In genomic region chr2:222973733-222974132, GRCh38 we compare ENCODE assay signal across 29 cellular contexts.
"Had no signal": no experiment of that assay in that cellular context is flagged by ENCODE, and none has a peak within 500 bp of the region (broad histone marks: within the 10 kb centered on the region; RNA-seq: fewer than 3 reads in every experiment).

No MANE protein-coding gene starts in this region.

- H2AFZ ChIP-seq: neural progenitor cell, parathyroid adenoma had no signal

- H3K79me2 ChIP-seq: parathyroid adenoma had no signal

- H3K4me1 ChIP-seq: left lung, lower lobe of right lung, neural progenitor cell, right atrium auricular region, right lobe of liver, tibial nerve, upper lobe of left lung, vagina had no signal

- H3K9ac ChIP-seq: neural progenitor cell, parathyroid adenoma had no signal

- H3K36me3 ChIP-seq: left lung, lower lobe of right lung, neural progenitor cell, neutrophil, right atrium auricular region, right lobe of liver, tibial nerve, upper lobe of left lung, vagina had no signal

- ATAC-seq: left colon; left lung; lower lobe of right lung; natural killer cell; right lobe of liver; stimulated activated memory B cell treated with anti-CD40 and anti-IgM and Interleukin-4, amounts not matched to agents 10 μg/mL and 1 μg/mL and 100 μg/mL, for 72 hours; stimulated activated naive CD8-positive, alpha-beta T cell treated with anti-CD3 and anti-CD28 coated beads, Interleukin-15, amount 100 ng/mL, for 72 hours had no signal

- H3K4me3 ChIP-seq: left lung, lower lobe of right lung, neural progenitor cell, psoas muscle, right atrium auricular region, right lobe of liver, smooth muscle cell, tibial nerve, upper lobe of left lung, vagina had no signal

- H3K27ac ChIP-seq: left lung, lower lobe of right lung, neural progenitor cell, neutrophil, parathyroid adenoma, psoas muscle, right atrium auricular region, right lobe of liver, tibial nerve, upper lobe of left lung, vagina had no signal

- DNase-seq: hypothalamus; immature natural killer cell; kidney; left colon; left lung; lower lobe of right lung; mesendoderm; naive B cell; natural killer cell; nephron progenitor cell; occipital lobe; psoas muscle; right lobe of liver; stimulated activated CD4-positive, alpha-beta T cell treated with anti-CD3 and anti-CD28 coated beads, Interleukin-1b, Interleukin-23, amount 100 ng/mL, for 48 hours; stimulated activated CD4-positive, alpha-beta T cell treated with anti-CD3 and anti-CD28 coated beads, Interleukin-2, amount 100 ng/mL, for 48 hours; stimulated activated CD4-positive, alpha-beta T cell treated with anti-CD3 and anti-CD28 coated beads, Interleukin-4, amount 100 ng/mL, for 4 hours; stimulated activated CD8-positive, alpha-beta memory T cell treated with anti-CD3 and anti-CD28 coated beads, Interleukin-4, amount 100 ng/mL, for 48 hours; stimulated activated naive CD4-positive, alpha-beta T cell treated with Interleukin-2 at 50 U/mL for 16 hours; stimulated activated naive CD8-positive, alpha-beta T cell treated with anti-CD3 and anti-CD28 coated beads, Interleukin-15, amount 100 ng/mL, for 72 hours; substantia nigra; upper lobe of left lung had no signal

- H3K9me3 ChIP-seq: left lung, lower lobe of right lung, neutrophil, psoas muscle, right atrium auricular region, right lobe of liver, tibial nerve, upper lobe of left lung, vagina had no signal

- H3K4me2 ChIP-seq: neural progenitor cell, smooth muscle cell had no signal

- H3K27me3 ChIP-seq: left lung, neural progenitor cell, right atrium auricular region, right lobe of liver, tibial nerve, upper lobe of left lung, vagina had no signal
